ENCODE assay signal across 25 cellular contexts in the genomic region with DNA sequence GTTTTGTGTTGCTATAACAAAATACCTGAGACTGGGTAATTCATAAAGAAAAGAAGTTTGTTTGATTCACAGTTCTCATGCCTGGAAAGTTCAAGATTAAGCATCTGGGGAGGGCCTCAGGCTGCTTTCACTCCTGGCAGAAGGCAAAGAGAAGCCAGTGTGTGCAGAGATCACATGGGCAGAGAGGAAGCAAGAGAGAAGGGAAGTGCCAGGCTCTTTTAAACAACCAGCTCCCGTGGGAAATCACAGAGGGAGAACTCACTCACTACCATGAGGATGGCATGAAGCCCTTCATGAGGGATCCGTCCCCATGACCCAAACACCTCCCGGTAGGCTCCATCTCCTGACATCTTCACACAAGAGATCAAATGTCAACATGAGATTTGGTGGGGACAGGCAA.
"Had no signal": no experiment of that assay in that cellular context is flagged by ENCODE, and none has a peak within 500 bp of the region (broad histone marks: within the 10 kb centered on the region; RNA-seq: fewer than 3 reads in every experiment).

No MANE protein-coding gene starts in this region.

- H3K27ac ChIP-seq: esophagus muscularis mucosa, foreskin keratinocyte, heart right ventricle, left ventricle myocardium inferior, ovary, prostate gland, sigmoid colon, thoracic aorta, uterus, WERI-Rb-1 had no signal

- H3K4me1 ChIP-seq: esophagus muscularis mucosa, foreskin keratinocyte, left ventricle myocardium inferior, prostate gland, sigmoid colon, uterus had no signal

- H3K4me3 ChIP-seq: esophagus muscularis mucosa, heart right ventricle, left ventricle myocardium inferior, ovary, prostate gland, sigmoid colon, thoracic aorta, uterus had no signal

- ATAC-seq: activated CD4-positive, CD25-positive, alpha-beta regulatory T cell treated with anti-CD3 and anti-CD28 coated beads, Interleukin-2, amount 50 U/mL, for 24 hours; foreskin keratinocyte; heart right ventricle; stimulated activated effector memory CD8-positive, alpha-beta T cell treated with anti-CD3 and anti-CD28 coated beads, Interleukin-12 subunit alpha, Interleukin-12 subunit beta, amount 100 ng/mL, for 72 hours had no signal

- DNase-seq: activated CD4-positive, alpha-beta T cell treated with anti-CD3 and anti-CD28 coated beads for 48 hours; activated CD4-positive, alpha-beta T cell treated with anti-CD3 and anti-CD28 coated beads, Interleukin-2, amount 50 U/mL, for 48 hours; activated CD8-positive, alpha-beta memory T cell treated with anti-CD3 and anti-CD28 coated beads for 24 hours; activated effector memory CD4-positive, alpha-beta T cell treated with Interleukin-2 at 50 U/mL for 16 hours; activated naive CD4-positive, alpha-beta T cell treated with Interleukin-2 at 50 U/mL for 16 hours; anterior cingulate cortex; foreskin keratinocyte; heart right ventricle; kidney glomerular epithelial cell; left ventricle myocardium inferior; nephron progenitor cell; ovary; retina; sigmoid colon; small intestine; stimulated activated CD4-positive, alpha-beta T cell treated with anti-CD3 and anti-CD28 coated beads, Interleukin-4, amount 100 ng/mL, for 24 hours; T-helper 9 cell; trophoblast cell; uterus; WERI-Rb-1 had no signal

- H3K36me3 ChIP-seq: esophagus muscularis mucosa, heart right ventricle, left ventricle myocardium inferior, ovary, prostate gland, sigmoid colon, thoracic aorta, uterus, WERI-Rb-1 had no signal

- H3K27me3 ChIP-seq: esophagus muscularis mucosa, ovary, sigmoid colon, uterus had no signal

- H3K9me3 ChIP-seq: esophagus muscularis mucosa, heart right ventricle, left ventricle myocardium inferior, ovary, prostate gland, sigmoid colon, thoracic aorta, uterus had no signal
